ENCODE assay signal across 15 cellular contexts in genomic region chr14:81330619-81331122, GRCh38.
DNase-seq lines count a peak whose midpoint lies in the region; ATAC-seq and TF ChIP-seq lines count a peak whose summit lies in the region.
"Had no signal": no experiment of that assay in that cellular context is flagged by ENCODE, and none has a peak within 500 bp of the region (broad histone marks: within the 10 kb centered on the region; RNA-seq: fewer than 3 reads in every experiment).

No MANE protein-coding gene starts in this region.

- H3K9me3 Mint-ChIP-seq in brain: peaks cover 0 to 10% (median 0%) of the 10 kb centered on the region in 5 experiments
- H3K9me3 Mint-ChIP-seq in Calu3 (ENCODE audit: low read depth, unreplicated experiment): no peaks in the 10 kb centered on the region
- H3K9me3 Mint-ChIP-seq: CD8-positive, alpha-beta T cell; H9 had no signal

- H3K4me1 Mint-ChIP-seq in brain (peaks cover 17% of the 10 kb centered on the region), Calu3 (ENCODE audit: low read depth, unreplicated experiment) (peaks cover 16% of the 10 kb centered on the region)

- no TSS peak for BruUV-seq in Calu3 (replicated peaks; lab: Mats Ljungman, UMichigan)

- intact Hi-C loops in Calu3 (cut with micrococcal nuclease; ENCODE audit: unreplicated experiment): no loop called here

- TF ChIP-seq CTCF in brain (conservative IDR thresholded peaks at IDR 0.05) (no peak), Calu3 (IDR thresholded peaks at IDR 0.05; ENCODE audit: unreplicated experiment) (no peak)

- H3K27ac Mint-ChIP-seq in brain (peak overlapping the region in 4 of 5 experiments; percentile 6 to 91 (median 23)), Calu3 (ENCODE audit: unreplicated experiment) (no peak overlapping the region)
- H3K27ac Mint-ChIP-seq: CD8-positive, alpha-beta T cell; H9 had no signal

- H3K27ac ChIP-seq in skin epidermis: peak overlapping the region in 14 of 21 experiments; percentile 16 to 80 (median 59)
- H3K27ac ChIP-seq: 22Rv1 had no signal

- peak; percentile 83 for ATAC-seq in esophagus mucosa
- ATAC-seq: CD8-positive, alpha-beta T cell; Panc1 had no signal

- CTCF ChIA-PET in Calu3 (lab: Charles Lee): no interaction called here

- no peak overlapping the region for H3K4me3 Mint-ChIP-seq in brain
- no peak overlapping the region for H3K4me3 Mint-ChIP-seq in Calu3 (ENCODE audit: low read depth, unreplicated experiment)
- H3K4me3 Mint-ChIP-seq: CD8-positive, alpha-beta T cell; H9 had no signal

- H3K4me3 ChIP-seq in skin epidermis: no peak overlapping the region

- peak in 2 of 3 experiments; percentile 29 to 73 for DNase-seq in NCI-H1417 (lab: John Stamatoyannopoulos, UW)
- DNase-seq in NCI-H1417 treated with DMSO at 0.1 percent for 48 hours (lab: John Stamatoyannopoulos, UW): no peak
- DNase-seq in Kasumi-1 (lab: John Stamatoyannopoulos, UW): no peak
- DNase-seq in activated CD4-positive, CD25-positive, alpha-beta regulatory T cell (lab: John Stamatoyannopoulos, UW): no peak
- no peak for DNase-seq in Calu3
- DNase-seq: CD8-positive, alpha-beta T cell; H9; NCI-H187; NCI-H774; SHP77 had no signal

- peaks cover 6% of the 10 kb centered on the region for H3K27me3 Mint-ChIP-seq in brain
- H3K27me3 Mint-ChIP-seq in Calu3 (ENCODE audit: unreplicated experiment): no peaks in the 10 kb centered on the region

- peaks cover 6% of the 10 kb centered on the region for H3K36me3 Mint-ChIP-seq in brain
- no peaks in the 10 kb centered on the region for H3K36me3 Mint-ChIP-seq in Calu3 (ENCODE audit: insufficient read depth, unreplicated experiment)
- H3K36me3 Mint-ChIP-seq: CD8-positive, alpha-beta T cell had no signal

Comparison
In these comparisons a context has a peak if more than half of its experiments do, and no peak if none do; other contexts are left out.
1. DNase-seq: peak in NCI-H1417 (2 of 3); none in NCI-H1417 treated with DMSO at 0.1 percent for 48 hours (single experiment), Kasumi-1 (0 of 2), activated CD4-positive, CD25-positive, alpha-beta regulatory T cell (0 of 4) and Calu3 (single experiment).